In the genomic region with DNA sequence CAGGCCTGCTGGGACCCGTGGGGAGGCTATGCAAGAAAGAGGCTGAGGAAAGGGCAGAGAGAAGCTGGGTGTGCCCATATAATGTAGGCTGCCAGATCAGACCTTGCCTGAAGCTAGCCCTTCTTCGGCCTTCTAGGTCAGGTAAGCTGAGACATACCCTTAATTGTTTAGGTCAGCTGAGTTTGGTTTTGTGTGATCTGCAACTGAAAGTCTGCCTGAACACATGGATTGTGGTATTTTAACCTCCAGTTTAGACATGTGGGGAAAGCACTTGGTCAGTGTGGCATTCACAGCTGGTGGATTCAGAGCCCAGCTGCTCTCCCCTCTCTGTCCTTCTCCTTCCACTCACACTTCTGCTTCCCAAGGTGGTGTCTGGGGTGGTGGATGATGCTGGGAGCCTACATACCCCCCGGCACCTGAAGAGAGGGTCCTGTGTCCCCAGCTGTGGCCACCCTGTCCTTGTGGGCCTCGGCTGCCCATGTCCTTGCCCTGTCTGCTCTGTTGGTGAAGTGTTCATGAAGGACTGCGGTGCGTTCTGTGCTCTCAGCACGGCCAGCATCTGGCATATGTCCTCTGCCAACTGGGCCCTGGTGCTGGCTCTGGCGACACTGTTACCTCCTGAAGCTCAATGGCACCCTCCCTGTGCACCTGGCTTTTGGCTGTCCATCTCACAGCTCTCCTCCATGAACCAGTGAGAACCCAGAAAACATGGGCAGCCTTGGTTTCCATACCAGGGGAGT, we compare ENCODE assay signal across 15 cellular contexts.
DNase-seq lines count a peak whose midpoint lies in the region; ATAC-seq, FAIRE-seq and TF ChIP-seq lines count a peak whose summit lies in the region.
"Had no signal": no experiment of that assay in that cellular context is flagged by ENCODE, and none has a peak within 500 bp of the region (broad histone marks: within the 10 kb centered on the region; RNA-seq: fewer than 3 reads in every experiment).

No MANE protein-coding gene starts in this region.

- H3K27me3 Mint-ChIP-seq in stimulated activated naive CD8-positive, alpha-beta T cell treated with anti-CD3 and anti-CD28 coated beads, Interleukin-15, amount 100 ng/mL, for 72 hours: no peaks in the 10 kb centered on the region

- DNase-seq in GM12892 (ENCODE audit: insufficient read length): no peak
- DNase-seq in MM.1S: peak; percentile 42
- DNase-seq in head of caudate nucleus: peak in 23 of 42 donors; percentile 5 to 57 (median 24)
- no peak for DNase-seq in stimulated activated naive CD8-positive, alpha-beta T cell treated with anti-CD3 and anti-CD28 coated beads, Interleukin-15, amount 100 ng/mL, for 72 hours
- DNase-seq in COR-L47 (lab: John Stamatoyannopoulos, UW): no peak
- DNase-seq: activated naive CD4-positive, alpha-beta T cell; effector CD8-positive, alpha-beta T cell; HFFc6; PC-3; right lobe of liver had no signal

- FAIRE-seq in GM12892 (lab: Jason Lieb, UNC): peak; percentile 76

- H3K27me3 ChIP-seq in MM.1S (replicated peaks; ENCODE audit: insufficient read depth, low read length): no peaks in the 10 kb centered on the region
- H3K27me3 ChIP-seq: right lobe of liver had no signal

- H3K9me3 ChIP-seq in MM.1S (replicated peaks; ENCODE audit: insufficient read depth, low read length): no peaks in the 10 kb centered on the region
- H3K9me3 ChIP-seq: right lobe of liver had no signal

- H3K9me2 ChIP-seq in MM.1S (replicated peaks; ENCODE audit: insufficient read depth, low read length): no peaks in the 10 kb centered on the region

- TF ChIP-seq CTCF in MM.1S (IDR thresholded peaks at IDR 0.05; ENCODE audit: low read length): no peak

- H3K4me1 Mint-ChIP-seq in stimulated activated naive CD8-positive, alpha-beta T cell treated with anti-CD3 and anti-CD28 coated beads, Interleukin-15, amount 100 ng/mL, for 72 hours: peaks cover 37% of the 10 kb centered on the region

- no peak for TF ChIP-seq POLR2A in GM12892 (IDR thresholded peaks at IDR 0.05; ENCODE audit: low read depth, low read length)

- H3K4me3 ChIP-seq in MM.1S (ENCODE audit: low read length): no peak overlapping the region
- H3K4me3 ChIP-seq: right lobe of liver had no signal

- peak; percentile 53 for ATAC-seq in stimulated activated naive CD8-positive, alpha-beta T cell treated with anti-CD3 and anti-CD28 coated beads, Interleukin-15, amount 100 ng/mL, for 72 hours
- ATAC-seq in HG03378 (IDR thresholded peaks at IDR 0.05; ENCODE audit: unreplicated experiment) (no peak), GM18870 (IDR thresholded peaks at IDR 0.05; ENCODE audit: unreplicated experiment) (no peak)
- ATAC-seq: PC-3 had no signal

- H3K4me1 ChIP-seq in MM.1S (ENCODE audit: low read length): peaks cover 9% of the 10 kb centered on the region
- H3K4me1 ChIP-seq: right lobe of liver had no signal

- H3K9ac ChIP-seq in MM.1S (ENCODE audit: low read length): no peak overlapping the region

- intact Hi-C loops in head of caudate nucleus (cut with DNase I): no loop called here

- no peaks in the 10 kb centered on the region for H3K36me3 ChIP-seq in MM.1S (replicated peaks; ENCODE audit: insufficient read depth, low read length)
- H3K36me3 ChIP-seq: right lobe of liver had no signal

- H3K9me3 Mint-ChIP-seq in stimulated activated naive CD8-positive, alpha-beta T cell treated with anti-CD3 and anti-CD28 coated beads, Interleukin-15, amount 100 ng/mL, for 72 hours: peaks cover 0 to 5% of the 10 kb centered on the region in 2 donors
- H3K9me3 Mint-ChIP-seq: HFFc6 had no signal

- no peak overlapping the region for H3K27ac ChIP-seq in MM.1S (ENCODE audit: low read length)
- H3K27ac ChIP-seq: C4-2B, right lobe of liver, VCaP had no signal

- peak overlapping the region in 1 of 2 donors; percentile 44 for H3K27ac Mint-ChIP-seq in stimulated activated naive CD8-positive, alpha-beta T cell treated with anti-CD3 and anti-CD28 coated beads, Interleukin-15, amount 100 ng/mL, for 72 hours
- H3K27ac Mint-ChIP-seq: HFFc6 had no signal

- H2AFZ ChIP-seq in MM.1S (ENCODE audit: low read length): no peak overlapping the region

- no peak overlapping the region for H3K4me2 ChIP-seq in MM.1S (ENCODE audit: low read depth, low read length)

- H4K20me1 ChIP-seq in MM.1S (ENCODE audit: insufficient read depth, low read length): no peaks in the 10 kb centered on the region

- H3K79me2 ChIP-seq in MM.1S (ENCODE audit: low read length): no peaks in the 10 kb centered on the region

- H3K4me3 Mint-ChIP-seq in stimulated activated naive CD8-positive, alpha-beta T cell treated with anti-CD3 and anti-CD28 coated beads, Interleukin-15, amount 100 ng/mL, for 72 hours: peak overlapping the region in 1 of 2 donors; percentile 69
- H3K4me3 Mint-ChIP-seq: HFFc6, nephron had no signal

- no peaks in the 10 kb centered on the region for H3F3A ChIP-seq in MM.1S (ENCODE audit: insufficient read depth, low read length)

Comparison
In these comparisons a context has a peak if more than half of its experiments do, and no peak if none do; other contexts are left out.
1. DNase-seq: peak in MM.1S (single experiment) and head of caudate nucleus (23 of 42); none in GM12892 (single experiment), stimulated activated naive CD8-positive, alpha-beta T cell treated with anti-CD3 and anti-CD28 coated beads, Interleukin-15, amount 100 ng/mL, for 72 hours (0 of 2) and COR-L47 (single experiment).